In genomic region chr6:78438135-78438534, GRCh38 we compare ENCODE assay signal across 25 cellular contexts.
"Had no signal": no experiment of that assay in that cellular context is flagged by ENCODE, and none has a peak within 500 bp of the region (broad histone marks: within the 10 kb centered on the region; RNA-seq: fewer than 3 reads in every experiment).

No MANE protein-coding gene starts in this region.

- H3K4me3 ChIP-seq: colonic mucosa, coronary artery, dorsolateral prefrontal cortex, esophagus muscularis mucosa, esophagus squamous epithelium, gastrocnemius medialis, gastroesophageal sphincter, heart left ventricle, heart right ventricle had no signal

- H3K9me3 ChIP-seq: colonic mucosa, esophagus muscularis mucosa, esophagus squamous epithelium, gastrocnemius medialis, gastroesophageal sphincter, heart left ventricle, heart right ventricle had no signal

- FAIRE-seq: endothelial cell of umbilical vein had no signal

- H3K27ac ChIP-seq: colonic mucosa, coronary artery, dorsolateral prefrontal cortex, epithelial cell of prostate, esophagus muscularis mucosa, esophagus squamous epithelium, foreskin keratinocyte, gastrocnemius medialis, gastroesophageal sphincter, heart left ventricle, heart right ventricle had no signal

- DNase-seq: colonic mucosa; cortex of kidney; dermis blood vessel endothelial cell; dorsolateral prefrontal cortex; effector CD4-positive, alpha-beta T cell; effector CD8-positive, alpha-beta T cell; effector memory CD4-positive, alpha-beta T cell; effector memory CD8-positive, alpha-beta T cell; endodermal cell; erythroblast; esophagus squamous epithelium; foreskin fibroblast; foreskin keratinocyte; foreskin melanocyte; gastrocnemius medialis; glutamatergic neuron; head of caudate nucleus; heart left ventricle; heart right ventricle had no signal

- H3K4me1 ChIP-seq: colonic mucosa, esophagus muscularis mucosa, esophagus squamous epithelium, foreskin keratinocyte, gastrocnemius medialis, gastroesophageal sphincter, heart left ventricle, heart right ventricle had no signal

- H3K27me3 ChIP-seq: colonic mucosa, dorsolateral prefrontal cortex, esophagus muscularis mucosa, esophagus squamous epithelium, foreskin keratinocyte, gastrocnemius medialis, gastroesophageal sphincter, heart left ventricle, heart right ventricle had no signal

- ATAC-seq: effector memory CD8-positive, alpha-beta T cell; esophagus mucosa; foreskin keratinocyte; gastrocnemius medialis; gastroesophageal sphincter; heart left ventricle; heart right ventricle had no signal

- H3K36me3 ChIP-seq: colonic mucosa, esophagus muscularis mucosa, esophagus squamous epithelium, gastrocnemius medialis, gastroesophageal sphincter, heart left ventricle, heart right ventricle had no signal
